18 cellular contexts compared by ENCODE assay signal in the genomic region with DNA sequence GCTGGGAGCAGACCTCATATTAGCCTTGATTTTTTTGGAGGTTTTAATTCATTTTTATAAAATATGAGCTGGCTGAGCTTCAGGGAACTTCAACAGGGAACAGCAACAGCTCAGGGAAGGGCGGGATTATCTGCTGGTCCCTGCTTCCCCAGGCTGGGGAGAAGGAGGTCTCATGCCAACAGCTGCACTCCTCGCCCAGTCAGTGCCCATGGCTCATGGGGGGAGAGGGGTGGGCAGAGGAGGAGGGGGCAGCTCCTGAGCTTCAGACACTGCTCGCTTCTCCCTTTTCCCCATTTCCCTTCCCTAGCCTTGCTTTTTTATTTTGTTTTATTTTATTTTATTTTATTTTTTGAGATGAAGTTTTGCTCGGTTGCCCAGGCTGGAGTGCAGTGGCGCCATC. TPM values are rescaled to one million over a fixed set of nuclear protein-coding genes. Genes with fewer than 3 reads are reported as not detected.
DNase-seq lines count a peak whose midpoint lies in the region; ATAC-seq and TF ChIP-seq lines count a peak whose summit lies in the region.
"Had no signal": no experiment of that assay in that cellular context is flagged by ENCODE, and none has a peak within 500 bp of the region (broad histone marks: within the 10 kb centered on the region; RNA-seq: fewer than 3 reads in every experiment).

No MANE protein-coding gene starts in this region.

- intact Hi-C loops in activated CD8-positive, alpha-beta T cell treated with anti-CD3 and anti-CD28 coated beads for 36 hours (cut with micrococcal nuclease), result no loop called here
- intact Hi-C loops in left ventricle myocardium superior (cut with micrococcal nuclease) (no loop called here), heart left ventricle (cut with DNase I) (no loop called here)

- DNase-seq in activated CD8-positive, alpha-beta T cell treated with anti-CD3 and anti-CD28 coated beads, Interleukin-2, amount 10 ng/mL, durations not matched to agents 7 days and 5 days, result no peak
- DNase-seq in activated CD8-positive, alpha-beta T cell treated with anti-CD3 and anti-CD28 coated beads for 36 hours, result no peak
- DNase-seq in left ventricle myocardium superior (no peak), heart left ventricle (no peak), myocyte (ENCODE audit: low read depth) (peak; percentile 61), RKO (ENCODE audit: low spot score) (no peak), NOMO-1 (lab: John Stamatoyannopoulos, UW; ENCODE audit: unreplicated experiment in 2 of 2) (no peak)
- DNase-seq: CD4-positive, CD25-positive, alpha-beta regulatory T cell; CD8-positive, alpha-beta memory T cell; COR-L47; DND-41; H9 had no signal

- POLR2A ChIA-PET in activated CD8-positive, alpha-beta T cell treated with anti-CD3 and anti-CD28 coated beads, Interleukin-2, amount 10 ng/mL, durations not matched to agents 7 days and 5 days (lab: Charles Lee), result interaction anchor here (0.6 to 2.2 kb wide), 2 partner anchors 14 to 1082 kb away, joined by 3 to 6 read pairs; no protein-coding TSS in a partner anchor
- POLR2A ChIA-PET in activated CD8-positive, alpha-beta T cell treated with anti-CD3 and anti-CD28 coated beads for 36 hours (lab: Charles Lee), result no interaction called here

- H3K27me3 Mint-ChIP-seq in activated CD8-positive, alpha-beta T cell treated with anti-CD3 and anti-CD28 coated beads, Interleukin-2, amount 10 ng/mL, durations not matched to agents 7 days and 5 days (ENCODE audit: low read depth), result no peaks in the 10 kb centered on the region
- no peaks in the 10 kb centered on the region for H3K27me3 Mint-ChIP-seq in activated CD8-positive, alpha-beta T cell treated with anti-CD3 and anti-CD28 coated beads for 36 hours
- H3K27me3 Mint-ChIP-seq: CD8-positive, alpha-beta memory T cell had no signal

- H3K9me3 Mint-ChIP-seq in activated CD8-positive, alpha-beta T cell treated with anti-CD3 and anti-CD28 coated beads, Interleukin-2, amount 10 ng/mL, durations not matched to agents 7 days and 5 days (ENCODE audit: insufficient read depth), result no peaks in the 10 kb centered on the region
- H3K9me3 Mint-ChIP-seq in activated CD8-positive, alpha-beta T cell treated with anti-CD3 and anti-CD28 coated beads for 36 hours, result no peaks in the 10 kb centered on the region
- H3K9me3 Mint-ChIP-seq: CD4-positive, CD25-positive, alpha-beta regulatory T cell; CD8-positive, alpha-beta memory T cell; H9 had no signal

- ATAC-seq in activated CD8-positive, alpha-beta T cell treated with anti-CD3 and anti-CD28 coated beads, Interleukin-2, amount 10 ng/mL, durations not matched to agents 7 days and 5 days, result no peak
- no peak for ATAC-seq in activated CD8-positive, alpha-beta T cell treated with anti-CD3 and anti-CD28 coated beads for 36 hours
- ATAC-seq in left ventricle myocardium superior (peak; percentile 12), heart left ventricle (no peak)
- ATAC-seq: GM12878, HepG2 had no signal

- no peaks in the 10 kb centered on the region for H3K36me3 ChIP-seq in heart left ventricle

- 76 to 83% (median 78%) methylated on average over 5 of the region's 5 CpGs for WGBS in heart left ventricle, 4 donors

- no peak overlapping the region for H3K27ac ChIP-seq in heart left ventricle
- H3K27ac ChIP-seq: 22Rv1, A549 had no signal

- CTCF ChIA-PET in activated CD8-positive, alpha-beta T cell treated with anti-CD3 and anti-CD28 coated beads, Interleukin-2, amount 10 ng/mL, durations not matched to agents 7 days and 5 days (lab: Charles Lee), result interaction anchor here (1.0 to 2.0 kb wide), 4 partner anchors 9 to 99 kb away, joined by 3 to 6 read pairs (median 5); no protein-coding TSS in a partner anchor
- CTCF ChIA-PET in activated CD8-positive, alpha-beta T cell treated with anti-CD3 and anti-CD28 coated beads for 36 hours (lab: Charles Lee), result interaction anchor here (1.5 kb wide), 1 partner anchor 23 kb away, joined by 5 read pairs; no protein-coding TSS in a partner anchor

- no peak for TF ChIP-seq POLR2A in heart left ventricle (IDR thresholded peaks at IDR 0.05)

- H3K9me3 ChIP-seq in heart left ventricle, result no peaks in the 10 kb centered on the region
- H3K9me3 ChIP-seq: A549 had no signal

- TF ChIP-seq CTCF in activated CD8-positive, alpha-beta T cell treated with anti-CD3 and anti-CD28 coated beads for 36 hours (IDR thresholded peaks at IDR 0.05), result no peak
- no peak for TF ChIP-seq CTCF in heart left ventricle (IDR thresholded peaks at IDR 0.05)

- H3K4me1 Mint-ChIP-seq in activated CD8-positive, alpha-beta T cell treated with anti-CD3 and anti-CD28 coated beads, Interleukin-2, amount 10 ng/mL, durations not matched to agents 7 days and 5 days (ENCODE audit: low read depth), result peaks cover 11% of the 10 kb centered on the region
- H3K4me1 Mint-ChIP-seq in activated CD8-positive, alpha-beta T cell treated with anti-CD3 and anti-CD28 coated beads for 36 hours (ENCODE audit: low read depth), result peaks cover 4% of the 10 kb centered on the region

- H3K27me3 ChIP-seq in heart left ventricle, result no peaks in the 10 kb centered on the region

- no peak overlapping the region for H3K4me3 ChIP-seq in heart left ventricle
- H3K4me3 ChIP-seq: A549, GM12878 had no signal

- peaks cover 0 to 10% (median 7%) of the 10 kb centered on the region in 12 donors for H3K4me1 ChIP-seq in heart left ventricle

- peak overlapping the region; percentile 53 for H3K4me3 Mint-ChIP-seq in activated CD8-positive, alpha-beta T cell treated with anti-CD3 and anti-CD28 coated beads, Interleukin-2, amount 10 ng/mL, durations not matched to agents 7 days and 5 days
- no peak overlapping the region for H3K4me3 Mint-ChIP-seq in activated CD8-positive, alpha-beta T cell treated with anti-CD3 and anti-CD28 coated beads for 36 hours
- H3K4me3 Mint-ChIP-seq: H9 had no signal

- H3K36me3 Mint-ChIP-seq in activated CD8-positive, alpha-beta T cell treated with anti-CD3 and anti-CD28 coated beads, Interleukin-2, amount 10 ng/mL, durations not matched to agents 7 days and 5 days (ENCODE audit: low read depth), result no peaks in the 10 kb centered on the region
- H3K36me3 Mint-ChIP-seq in activated CD8-positive, alpha-beta T cell treated with anti-CD3 and anti-CD28 coated beads for 36 hours (ENCODE audit: low read depth), result no peaks in the 10 kb centered on the region
- H3K36me3 Mint-ChIP-seq: CD4-positive, CD25-positive, alpha-beta regulatory T cell; CD8-positive, alpha-beta memory T cell had no signal

- H3K27ac Mint-ChIP-seq in activated CD8-positive, alpha-beta T cell treated with anti-CD3 and anti-CD28 coated beads, Interleukin-2, amount 10 ng/mL, durations not matched to agents 7 days and 5 days, result peak overlapping the region; percentile 78
- no peak overlapping the region for H3K27ac Mint-ChIP-seq in activated CD8-positive, alpha-beta T cell treated with anti-CD3 and anti-CD28 coated beads for 36 hours

RNA-seq across cellular contexts. Expression of a gene that starts 0.4 kb away (rescaled TPM):
- 10 to 100 TPM; 17.2 to 19.9 TPM for total RNA-seq in activated CD8-positive, alpha-beta T cell treated with anti-CD3 and anti-CD28 coated beads, Interleukin-2, amount 10 ng/mL, durations not matched to agents 7 days and 5 days
- under 1 TPM; 0.60 to 0.81 TPM for total RNA-seq in activated CD8-positive, alpha-beta T cell treated with anti-CD3 and anti-CD28 coated beads for 36 hours
- total RNA-seq in left ventricle myocardium superior (not detected), heart left ventricle (under 1 TPM in 1 of 9 donors, not detected in 8; 0.14 TPM), myocyte (33.8 and 42.5 TPM in 2 replicates)
- under 1 TPM; 0.03 to 0.04 TPM for polyA plus RNA-seq in heart left ventricle
- polyA plus RNA-seq in myocyte (2012), result 0.96 TPM
- total RNA-seq: H1 had no signal
- polyA plus RNA-seq: AG04450, HepG2 had no signal

Comparison
In these comparisons a context has a peak if more than half of its experiments do, and no peak if none do; other contexts are left out.
1. RNA of a gene that starts 0.4 kb away (total RNA-seq): 33.8 to 42.5 TPM in myocyte and 17.2 to 19.9 TPM in activated CD8-positive, alpha-beta T cell treated with anti-CD3 and anti-CD28 coated beads, Interleukin-2, amount 10 ng/mL, durations not matched to agents 7 days and 5 days; 0.60 to 0.81 TPM in activated CD8-positive, alpha-beta T cell treated with anti-CD3 and anti-CD28 coated beads for 36 hours, not detected in left ventricle myocardium superior (single experiment) and 0.14 TPM in heart left ventricle; every median in the first group is over 10 times any median in the second.